ENCODE assay signal across 8 cellular contexts in genomic region chr6:21595951-21596378, GRCh38. TPM values are rescaled to one million over a fixed set of nuclear protein-coding genes. Genes with fewer than 3 reads are reported as not detected.
DNase-seq lines count a peak whose midpoint lies in the region; ATAC-seq, FAIRE-seq and TF ChIP-seq lines count a peak whose summit lies in the region.

No MANE protein-coding gene starts in this region.

- H3K9me2 ChIP-seq in hepatocyte (replicated peaks; ENCODE audit: insufficient read depth) = no peaks in the 10 kb centered on the region

- peak overlapping the region; percentile 80 for H3K4me2 ChIP-seq in hepatocyte
- H3K4me2 ChIP-seq in smooth muscle cell = peak overlapping the region; percentile 98

- H3K27me3 ChIP-seq in breast epithelium (no peaks in the 10 kb centered on the region), WERI-Rb-1 (ENCODE audit: insufficient read depth, low read depth, severe bottlenecking) (no peaks in the 10 kb centered on the region), hepatocyte (no peaks in the 10 kb centered on the region), smooth muscle cell (ENCODE audit: low read depth) (no peaks in the 10 kb centered on the region)

- H3K79me2 ChIP-seq in hepatocyte = peaks cover 59% of the 10 kb centered on the region
- peaks cover 67% of the 10 kb centered on the region for H3K79me2 ChIP-seq in smooth muscle cell (ENCODE audit: low read depth)

- H3K27ac ChIP-seq in breast epithelium = peak overlapping the region; percentile 96 to 97
- peak overlapping the region; percentile 78 for H3K27ac ChIP-seq in WERI-Rb-1
- peak overlapping the region; percentile 93 for H3K27ac ChIP-seq in hepatocyte
- peak overlapping the region; percentile 86 for H3K27ac ChIP-seq in smooth muscle cell (ENCODE audit: low read depth)

- DNase-seq in breast epithelium (ENCODE audit: low spot score in 2 of 2) = no peak
- DNase-seq in MCF 10A (ENCODE audit: unreplicated experiment) = no peak
- no peak for DNase-seq in WERI-Rb-1
- DNase-seq in hepatocyte (ENCODE audit: low spot score) = no peak
- no peak for DNase-seq in smooth muscle cell (lab: John Stamatoyannopoulos, UW; ENCODE audit: unreplicated experiment)
- no peak for DNase-seq in GM19239 (ENCODE audit: insufficient read length, low spot score)

- POLR2A ChIA-PET in MCF 10A (lab: Yijun Ruan, JAX) = interaction anchor here (0.6 to 3.7 kb wide), 18 partner anchors 8 to 1296 kb away, joined by 3 to 17 read pairs (median 3); no protein-coding TSS in a partner anchor

- H2AFZ ChIP-seq in hepatocyte = peak overlapping the region; percentile 18
- no peak overlapping the region for H2AFZ ChIP-seq in smooth muscle cell (ENCODE audit: low read depth)

- H4K20me1 ChIP-seq in hepatocyte (ENCODE audit: insufficient read depth, poor library complexity, severe bottlenecking) (peaks cover 31% of the 10 kb centered on the region), smooth muscle cell (ENCODE audit: low read depth) (peaks cover 63% of the 10 kb centered on the region)

- H3K4me1 ChIP-seq in breast epithelium (peaks cover 0 to 8% of the 10 kb centered on the region in 2 donors), hepatocyte (ENCODE audit: insufficient read depth) (peaks cover 5% of the 10 kb centered on the region), smooth muscle cell (ENCODE audit: low read depth) (peaks cover 21% of the 10 kb centered on the region)

- no peak for FAIRE-seq in GM19239 (lab: Jason Lieb, UNC)

- no peaks in the 10 kb centered on the region for H3K27me3 Mint-ChIP-seq in MCF 10A (ENCODE audit: insufficient read depth, unreplicated experiment)

- H3F3A ChIP-seq in smooth muscle cell (ENCODE audit: low read depth) = peaks cover 8% of the 10 kb centered on the region

- H3K4me3 Mint-ChIP-seq in MCF 10A (ENCODE audit: unreplicated experiment) = no peak overlapping the region

- no peak for TF ChIP-seq POLR2A in breast epithelium (IDR thresholded peaks at IDR 0.05)

- under 1% methylated on average over 28 of the region's 28 CpGs for WGBS in hepatocyte (ENCODE audit: low lambda C conversion rate, missing lambda C conversion rate)
- under 1% methylated on average over 26 of the region's 28 CpGs for WGBS in smooth muscle cell (ENCODE audit: low lambda C conversion rate)

- peak overlapping the region; percentile 88 for H3K9ac ChIP-seq in smooth muscle cell (ENCODE audit: low read depth)

- no peak overlapping the region for H3K27ac Mint-ChIP-seq in MCF 10A (ENCODE audit: low read depth, unreplicated experiment)

- no peaks in the 10 kb centered on the region for H3K9me3 Mint-ChIP-seq in MCF 10A (ENCODE audit: unreplicated experiment)

- ATAC-seq in GM21717 (IDR thresholded peaks at IDR 0.05; ENCODE audit: unreplicated experiment) = no peak
- ATAC-seq in HG02798 (IDR thresholded peaks at IDR 0.05; ENCODE audit: poor library complexity, unreplicated experiment) = no peak

- peak overlapping the region; percentile 71 to 88 (median 82) for H3K4me3 ChIP-seq in breast epithelium
- H3K4me3 ChIP-seq in WERI-Rb-1 (ENCODE audit: low read depth, low read length) = peak overlapping the region; percentile 85
- peak overlapping the region; percentile 59 for H3K4me3 ChIP-seq in hepatocyte
- peak overlapping the region; percentile 99 for H3K4me3 ChIP-seq in smooth muscle cell

- intact Hi-C loops in breast epithelium (cut with DNase I; ENCODE audit: low total_unique reads) = no loop called here
- intact Hi-C loops in MCF 10A (cut with micrococcal nuclease) = loop anchor here (1.0 to 10.0 kb wide), 12 partner anchors 146 to 1851 kb away; no protein-coding TSS in a partner anchor

- peaks cover 5% of the 10 kb centered on the region for H3K4me1 Mint-ChIP-seq in MCF 10A (ENCODE audit: insufficient read depth, unreplicated experiment)

- CTCF ChIA-PET in MCF 10A (lab: Yijun Ruan, JAX) = interaction anchor here (0.5 to 1.7 kb wide), 11 partner anchors 11 to 1299 kb away, joined by 3 to 5 read pairs (median 3); no protein-coding TSS in a partner anchor

- H3K36me3 Mint-ChIP-seq in MCF 10A (ENCODE audit: insufficient read depth, unreplicated experiment) = no peaks in the 10 kb centered on the region

- no TSS peak for BruUV-seq in MCF 10A (replicated peaks; lab: Mats Ljungman, UMichigan)

- no peaks in the 10 kb centered on the region for H3K9me3 ChIP-seq in breast epithelium
- no peaks in the 10 kb centered on the region for H3K9me3 ChIP-seq in WERI-Rb-1 (ENCODE audit: severe bottlenecking)
- no peaks in the 10 kb centered on the region for H3K9me3 ChIP-seq in hepatocyte (ENCODE audit: low read depth)
- no peaks in the 10 kb centered on the region for H3K9me3 ChIP-seq in smooth muscle cell (replicated peaks; ENCODE audit: low read depth)

- TF ChIP-seq CTCF in breast epithelium (IDR thresholded peaks at IDR 0.05) = no peak
- TF ChIP-seq CTCF in MCF 10A (IDR thresholded peaks at IDR 0.05; ENCODE audit: unreplicated experiment) = no peak
- TF ChIP-seq CTCF in WERI-Rb-1 (IDR thresholded peaks at IDR 0.05; ENCODE audit: low read depth, low read length) = no peak
- TF ChIP-seq CTCF in hepatocyte (IDR thresholded peaks at IDR 0.05; ENCODE audit: poor library complexity) = no peak
- TF ChIP-seq CTCF in smooth muscle cell (IDR thresholded peaks at IDR 0.05; ENCODE audit: borderline replicate concordance, insufficient read depth, poor library complexity, severe bottlenecking) = no peak

- no peaks in the 10 kb centered on the region for H3K36me3 ChIP-seq in breast epithelium
- H3K36me3 ChIP-seq in WERI-Rb-1 = peaks cover 49% of the 10 kb centered on the region
- no peaks in the 10 kb centered on the region for H3K36me3 ChIP-seq in hepatocyte (replicated peaks; ENCODE audit: insufficient read depth, low read depth)
- H3K36me3 ChIP-seq in smooth muscle cell (ENCODE audit: low read depth) = no peaks in the 10 kb centered on the region

RNA-seq across cellular contexts. Expression of gene SOX4, which starts 2.4 kb away (rescaled TPM):
- total RNA-seq in breast epithelium = 10 to 100 TPM; 18.2 to 71.0 (median 48.8) TPM
- 12.8 and 12.9 TPM in 2 replicates for total RNA-seq in MCF 10A (2022)
- 76.4 and 92.5 TPM in 2 replicates for total RNA-seq in hepatocyte
- polyA plus RNA-seq in hepatocyte = 62.2 and 72.7 TPM in 2 replicates
- total RNA-seq in smooth muscle cell = 109 and 118 TPM in 2 replicates
- polyA plus RNA-seq in smooth muscle cell = 91.6 and 91.9 TPM in 2 replicates
